In the genomic region with DNA sequence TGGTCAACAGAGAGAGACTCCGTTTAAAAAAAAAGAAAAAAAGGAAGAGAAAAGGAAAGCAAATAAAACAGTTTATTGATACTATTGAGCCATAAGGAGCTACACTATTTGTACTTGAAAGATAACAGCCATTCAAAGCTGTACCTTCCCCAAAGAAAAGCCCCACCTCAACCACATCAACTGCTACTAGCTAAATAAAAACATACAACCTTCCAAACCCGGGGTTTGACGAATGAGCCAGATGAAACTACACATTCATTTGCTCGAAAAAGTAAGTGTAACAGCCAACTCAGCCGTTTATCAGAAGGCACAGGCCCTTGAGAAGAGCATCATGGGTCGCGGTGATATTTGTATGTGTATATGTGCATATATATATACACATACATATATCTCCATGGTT, we compare ENCODE assay signal across 1 cellular context.
TF ChIP-seq lines count a peak whose summit lies in the region.

No MANE protein-coding gene starts in this region.

TF ChIP-seq in GM12878, 131 proteins besides CTCF, POLR2A, EP300 and RAD21 (continued from another document):
- TF ChIP-seq FOXM1 (IDR thresholded peaks at IDR 0.05; ENCODE audit: low read depth, low read length) (peak; percentile 24; the same call in 1 of the 2 replicates), ATF2 (IDR thresholded peaks at IDR 0.05; ENCODE audit: low read length) (peak; percentile 19; the same call in 1 of the 2 replicates), MEF2A (IDR thresholded peaks at IDR 0.05; ENCODE audit: insufficient read depth, low read depth, low read length) (0 out of 2 replicates have a peak, but pooled peaks have one; percentile 14), SMAD1 (IDR thresholded peaks at IDR 0.05; ENCODE audit: low read depth, partially characterized antibody) (no peak)
